ENCODE assay signal across 15 cellular contexts in the genomic region with DNA sequence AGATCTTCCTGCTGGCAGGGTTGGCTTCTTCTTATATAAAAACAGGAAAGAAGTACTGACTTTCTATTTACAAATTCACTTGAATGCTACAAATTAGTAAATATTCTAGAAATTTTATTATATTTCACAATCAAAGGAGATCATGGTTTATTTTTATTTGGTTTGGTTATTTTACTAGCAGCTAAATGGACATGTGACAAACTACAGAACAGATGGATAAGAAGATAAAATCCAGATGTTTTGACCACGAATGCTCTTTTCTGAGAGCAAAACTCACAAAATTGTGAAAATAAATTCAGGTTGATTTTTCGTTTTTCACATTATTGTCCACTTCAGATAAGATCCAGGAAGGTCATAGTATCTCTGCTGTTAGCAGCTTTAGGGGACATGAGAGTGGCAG. TPM values are rescaled to one million over a fixed set of nuclear protein-coding genes. Genes with fewer than 3 reads are reported as not detected.
DNase-seq lines count a peak whose midpoint lies in the region; TF ChIP-seq lines count a peak whose summit lies in the region.
"Had no signal": no experiment of that assay in that cellular context is flagged by ENCODE, and none has a peak within 500 bp of the region (broad histone marks: within the 10 kb centered on the region; RNA-seq: fewer than 3 reads in every experiment).

No MANE protein-coding gene starts in this region.

- H3K4me2 ChIP-seq in Loucy (ENCODE audit: low read depth, low read length, poor library complexity, severe bottlenecking), result peak overlapping the region; percentile 14

- H3K27me3 ChIP-seq in Loucy (ENCODE audit: insufficient read depth, low read length, poor library complexity, severe bottlenecking), result no peaks in the 10 kb centered on the region

- H3K36me3 ChIP-seq in Loucy (ENCODE audit: insufficient read depth, low read length), result no peaks in the 10 kb centered on the region

- H4K20me1 ChIP-seq in Loucy (ENCODE audit: insufficient read depth, low read length, poor library complexity, severe bottlenecking), result no peaks in the 10 kb centered on the region

- H3K9me2 ChIP-seq in Loucy (replicated peaks; ENCODE audit: low read depth, low read length), result no peaks in the 10 kb centered on the region

- H3K9ac ChIP-seq in Loucy (ENCODE audit: low read depth, low read length, poor library complexity, severe bottlenecking), result no peak overlapping the region

- H2AFZ ChIP-seq in Loucy (ENCODE audit: low read length), result 0 out of 2 replicates have a peak overlapping the region, but pooled peaks have one; percentile 33

- H3F3A ChIP-seq in Loucy (ENCODE audit: low read depth), result no peaks in the 10 kb centered on the region

- peaks cover 10% of the 10 kb centered on the region for H3K4me1 ChIP-seq in Loucy (ENCODE audit: insufficient read depth, low read length, poor library complexity, severe bottlenecking)

- peak; percentile 23 for DNase-seq in AG10803 (ENCODE audit: low read depth)
- peak; percentile 23 for DNase-seq in dedifferentiated amniotic fluid mesenchymal stem cell (ENCODE audit: extremely low spot score)
- DNase-seq in myocyte (ENCODE audit: low read depth), result peak; percentile 29
- no peak for DNase-seq in KG1 (lab: John Stamatoyannopoulos, UW)
- no peak for DNase-seq in COLO829 (ENCODE audit: low spot score)
- DNase-seq in stimulated activated CD4-positive, alpha-beta T cell treated with anti-CD3 and anti-CD28 coated beads, Interleukin-15, amount 100 ng/mL, for 24 hours, result no peak
- no peak for DNase-seq in NCI-H146 (lab: John Stamatoyannopoulos, UW)
- DNase-seq: COR-L47, H7, NCI-H1105 treated with DMSO at 0.1 percent for 48 hours, NCI-H187, NCI-H446, RPMI8226, SIG-M5 had no signal

- no peak overlapping the region for H3K4me3 ChIP-seq in AG10803 (ENCODE audit: low read length)
- no peak overlapping the region for H3K4me3 ChIP-seq in Loucy (ENCODE audit: low read length, poor library complexity, severe bottlenecking)

- H3K79me2 ChIP-seq in Loucy (ENCODE audit: insufficient read depth, low read length), result no peaks in the 10 kb centered on the region

- H3K9me3 ChIP-seq in Loucy (ENCODE audit: insufficient read depth, low read depth, low read length), result no peaks in the 10 kb centered on the region

- TF ChIP-seq CTCF in AG10803 (conservative IDR thresholded peaks at IDR 0.05; ENCODE audit: low read length), result no peak
- no peak for TF ChIP-seq CTCF in Loucy (conservative IDR thresholded peaks at IDR 0.05; ENCODE audit: low read length)

RNA-seq across cellular contexts. Expression of a gene that starts 55.4 kb away (rescaled TPM):
- 231 and 261 TPM in 2 replicates for total RNA-seq in myocyte
- polyA plus RNA-seq in myocyte (2012), result 33.4 TPM

Comparison
In these comparisons a context has a peak if more than half of its experiments do, and no peak if none do; other contexts are left out.
1. DNase-seq: peak in AG10803 (single experiment), dedifferentiated amniotic fluid mesenchymal stem cell (single experiment) and myocyte (single experiment); none in KG1 (single experiment), COLO829 (single experiment), stimulated activated CD4-positive, alpha-beta T cell treated with anti-CD3 and anti-CD28 coated beads, Interleukin-15, amount 100 ng/mL, for 24 hours (single experiment) and NCI-H146 (single experiment).